Comparison of ENCODE assay signal across 20 cellular contexts in genomic region chr2:219405958-219406860, GRCh38. TPM values are rescaled to one million over a fixed set of nuclear protein-coding genes. Genes with fewer than 3 reads are reported as not detected.
DNase-seq lines count a peak whose midpoint lies in the region; ATAC-seq and TF ChIP-seq lines count a peak whose summit lies in the region.
"Had no signal": no experiment of that assay in that cellular context is flagged by ENCODE, and none has a peak within 500 bp of the region (broad histone marks: within the 10 kb centered on the region; RNA-seq: fewer than 3 reads in every experiment).

No MANE protein-coding gene starts in this region.

- no peaks in the 10 kb centered on the region for H3K36me3 ChIP-seq in gastroesophageal sphincter
- H3K36me3 ChIP-seq in neuronal stem cell (replicated peaks in 1 of 2; ENCODE audit: control insufficient read depth in 2 of 2, insufficient read depth in 2 of 2, low read length in 2 of 2) = no peaks in the 10 kb centered on the region
- H3K36me3 ChIP-seq in vagina = no peaks in the 10 kb centered on the region
- H3K36me3 ChIP-seq: tibial nerve had no signal

- TF ChIP-seq CTCF in gastroesophageal sphincter (IDR thresholded peaks at IDR 0.05) = no peak
- TF ChIP-seq CTCF in vagina (IDR thresholded peaks at IDR 0.05) = no peak

- no peak overlapping the region for H2BK120ac ChIP-seq in neuronal stem cell (ENCODE audit: low read depth, low read length)

- no peak overlapping the region for H4K91ac ChIP-seq in neuronal stem cell (ENCODE audit: low read depth, low read length, poor library complexity)

- H3K79me1 ChIP-seq in neuronal stem cell (ENCODE audit: low read depth, low read length) = peaks cover 2% of the 10 kb centered on the region

- peaks cover 5 to 85% (median 13%) of the 10 kb centered on the region in 3 donors for H3K4me1 ChIP-seq in gastroesophageal sphincter
- H3K4me1 ChIP-seq in neuronal stem cell (ENCODE audit: control insufficient read depth in 2 of 2, insufficient read depth in 1 of 2, low read depth in 1 of 2, low read length in 2 of 2) = peaks cover 5 to 10% of the 10 kb centered on the region in 2 donors
- no peaks in the 10 kb centered on the region for H3K4me1 ChIP-seq in vagina
- H3K4me1 ChIP-seq: tibial nerve had no signal

- no peak overlapping the region for H3K4me2 ChIP-seq in neuronal stem cell (ENCODE audit: insufficient read depth, low read length, poor library complexity, severe bottlenecking)

- peak overlapping the region; percentile 76 for H2AK5ac ChIP-seq in neuronal stem cell (ENCODE audit: low read depth, low read length)

- intact Hi-C loops in vagina (cut with DNase I) = loop anchor here (2.0 kb wide), 1 partner anchor 121 kb away; no protein-coding TSS in a partner anchor

- ATAC-seq in gastroesophageal sphincter (peak; percentile 0), GM21786 (IDR thresholded peaks at IDR 0.05; ENCODE audit: unreplicated experiment) (no peak), HG02759 (IDR thresholded peaks at IDR 0.05; ENCODE audit: unreplicated experiment) (no peak)

- peak overlapping the region; percentile 37 for H3K23ac ChIP-seq in neuronal stem cell (ENCODE audit: low read depth, low read length, poor library complexity)

- H2AFZ ChIP-seq in neuronal stem cell (ENCODE audit: low read length) = no peak overlapping the region

- H3K27me3 ChIP-seq in gastroesophageal sphincter (no peaks in the 10 kb centered on the region), neuronal stem cell (ENCODE audit: control insufficient read depth in 3 of 3, insufficient read depth in 3 of 3, low read depth in 1 of 3, low read length in 3 of 3) (peaks cover 0 to 49% (median 0%) of the 10 kb centered on the region in 3 experiments), vagina (no peaks in the 10 kb centered on the region)

- no peak overlapping the region for H4K8ac ChIP-seq in neuronal stem cell (ENCODE audit: low read depth, low read length)

- H3K9me3 ChIP-seq in gastroesophageal sphincter (no peaks in the 10 kb centered on the region), neuronal stem cell (replicated peaks in 1 of 2; ENCODE audit: control insufficient read depth in 2 of 2, insufficient read depth in 1 of 2, low read depth in 1 of 2, low read length in 2 of 2) (no peaks in the 10 kb centered on the region), vagina (no peaks in the 10 kb centered on the region)
- H3K9me3 ChIP-seq: tibial nerve had no signal

- TF ChIP-seq EP300 in gastroesophageal sphincter (IDR thresholded peaks at IDR 0.05) = no peak

- 63 to 77% methylated on average over 5 to 6 of the region's 7 CpGs for WGBS in gastroesophageal sphincter (ENCODE audit: low coverage in 1 of 2), 2 donors
- no CpG with 5 or more reads among the region's 7 CpGs for WGBS in neuronal stem cell (ENCODE audit: extremely low coverage in 2 of 2, insufficient read length in 2 of 2, insufficient replicate concordance in 1 of 2), 2 donors

- no peak overlapping the region for H3K14ac ChIP-seq in neuronal stem cell (ENCODE audit: low read length)

- H2BK12ac ChIP-seq in neuronal stem cell (ENCODE audit: low read length) = no peak overlapping the region

- TF ChIP-seq POLR2A in gastroesophageal sphincter (IDR thresholded peaks at IDR 0.05) (no peak), vagina (IDR thresholded peaks at IDR 0.05) (no peak)

- DNase-seq in activated effector memory CD4-positive, alpha-beta T cell treated with anti-CD3 and anti-CD28 coated beads, Interleukin-2, amount 50 U/mL, for 16 hours = peak; percentile 17
- DNase-seq in activated effector memory CD4-positive, alpha-beta T cell treated with Interleukin-2 at 50 U/mL for 16 hours = no peak
- DNase-seq in neuronal stem cell (ENCODE audit: low spot score) (no peak), vagina (ENCODE audit: extremely low spot score in 2 of 2) (no peak), KG1 (lab: John Stamatoyannopoulos, UW) (no peak)
- DNase-seq: 8988T; activated CD4-positive, alpha-beta T cell treated with anti-CD3 and anti-CD28 coated beads, Interleukin-2, amount 10 ng/mL, durations not matched to agents 7 days and 5 days; activated T-cell treated with anti-CD3 and anti-CD28 coated beads, Interleukin-2, amount 50 U/mL, for 24 hours; caudate nucleus; DMS153; effector memory CD4-positive, alpha-beta T cell; NCI-H526 treated with DMSO at 0.1 percent for 48 hours had no signal

- H3K9ac ChIP-seq in neuronal stem cell (ENCODE audit: low read depth, low read length, poor library complexity) = no peak overlapping the region

- no peak overlapping the region for H3K4me3 ChIP-seq in gastroesophageal sphincter
- H3K4me3 ChIP-seq in neuronal stem cell (ENCODE audit: low read length in 2 of 2) = no peak overlapping the region
- no peak overlapping the region for H3K4me3 ChIP-seq in vagina
- H3K4me3 ChIP-seq: skin epidermis, tibial nerve had no signal

- no peak overlapping the region for H2BK15ac ChIP-seq in neuronal stem cell (ENCODE audit: low read length)

- no peak overlapping the region for H3K18ac ChIP-seq in neuronal stem cell (ENCODE audit: low read length)

- H3K4ac ChIP-seq in neuronal stem cell (ENCODE audit: low read length) = peak overlapping the region; percentile 55

- peak overlapping the region; percentile 91 to 95 (median 92) for H3K27ac ChIP-seq in gastroesophageal sphincter
- H3K27ac ChIP-seq in neuronal stem cell (replicated peaks; ENCODE audit: low read length) = no peak overlapping the region
- H3K27ac ChIP-seq in vagina = peak overlapping the region; percentile 56
- H3K27ac ChIP-seq: C4-2B, skin epidermis, tibial nerve had no signal

- no peak overlapping the region for H2BK5ac ChIP-seq in neuronal stem cell (ENCODE audit: low read length)

RNA-seq across cellular contexts. Expression of gene DES, which starts 12.0 kb away (rescaled TPM):
- total RNA-seq in gastroesophageal sphincter (over 10,000 TPM; 10,852 to 31,720 (median 15,007) TPM), vagina (883 TPM)
- polyA plus RNA-seq in neuronal stem cell (2013, experiment 1 of 2) = 0.24 TPM
- 0.39 TPM for polyA plus RNA-seq in neuronal stem cell (2013, experiment 2 of 2)
- total RNA-seq: activated CD4-positive, alpha-beta T cell treated with anti-CD3 and anti-CD28 coated beads, Interleukin-2, amount 10 ng/mL, durations not matched to agents 7 days and 5 days; SK-MEL-5 had no signal
- polyA plus RNA-seq: neural cell had no signal

RNA-seq across cellular contexts. Expression of gene DNPEP, which starts 18.5 kb away (rescaled TPM):
- 10 to 100 TPM; 37.8 to 76.9 (median 59.2) TPM for total RNA-seq in gastroesophageal sphincter
- polyA plus RNA-seq in neuronal stem cell (2013, experiment 1 of 2) = 35.4 TPM
- polyA plus RNA-seq in neuronal stem cell (2013, experiment 2 of 2) = 35.1 TPM
- 62.9 TPM for total RNA-seq in vagina

RNA-seq across cellular contexts. Expression of gene SPEG, which starts 28.4 kb away (rescaled TPM):
- total RNA-seq in gastroesophageal sphincter (100 to 1,000 TPM in 3 of 4 donors, 10 to 100 TPM in 1; 90.2 to 307 (median 214) TPM), vagina (28.2 TPM)
- 24.0 TPM for polyA plus RNA-seq in neuronal stem cell (2013, experiment 1 of 2)
- 23.9 TPM for polyA plus RNA-seq in neuronal stem cell (2013, experiment 2 of 2)

Comparison
In these comparisons a context has a peak if more than half of its experiments do, and no peak if none do; other contexts are left out.
1. RNA of gene DES, which starts 12.0 kb away (total RNA-seq): 10,852 to 31,720 TPM in gastroesophageal sphincter; 883 TPM in vagina (single experiment); every median in the first group is over 10 times any median in the second.